Comparison of ENCODE assay signal across 8 cellular contexts in genomic region chr13:52599853-52600603, GRCh38. TPM values are rescaled to one million over a fixed set of nuclear protein-coding genes. Genes with fewer than 3 reads are reported as not detected.
DNase-seq lines count a peak whose midpoint lies in the region; ATAC-seq, FAIRE-seq and TF ChIP-seq lines count a peak whose summit lies in the region.

No MANE protein-coding gene starts in this region.

- no CpG with 5 or more reads among the region's 73 CpGs for WGBS in trophoblast cell (ENCODE audit: extremely low coverage, insufficient coverage, insufficient read length)

- H3K4me1 ChIP-seq in trophoblast cell (ENCODE audit: control insufficient read depth in 1 of 2, insufficient read depth in 2 of 2, low read length in 2 of 2): no peaks in the 10 kb centered on the region

- peak overlapping the region; percentile 71 for H3K4me2 ChIP-seq in trophoblast cell (ENCODE audit: low read length)

- intact Hi-C loops in head of caudate nucleus (cut with DNase I): no loop called here

- H3K79me1 ChIP-seq in trophoblast cell (ENCODE audit: low read length): no peaks in the 10 kb centered on the region

- no peak overlapping the region for H2BK12ac ChIP-seq in trophoblast cell (ENCODE audit: low read length)

- DNase-seq in EL (peak; percentile 50), head of caudate nucleus (peak in 23 of 42 donors; percentile 4 to 52 (median 26)), trophoblast cell (peak in 1 of 2 donors; percentile 44), HTR-8/SVneo (ENCODE audit: insufficient read length, low spot score) (no peak), NCI-H1436 (lab: John Stamatoyannopoulos, UW) (no peak)
- peak; percentile 37 to 49 for DNase-seq in activated T-cell treated with anti-CD3 and anti-CD28 coated beads, Interleukin-2, amount 50 U/mL, for 48 hours

- H2BK5ac ChIP-seq in trophoblast cell (ENCODE audit: low read depth, low read length, poor library complexity): no peak overlapping the region

- H4K12ac ChIP-seq in trophoblast cell (ENCODE audit: low read depth, low read length): no peak overlapping the region

- H4K8ac ChIP-seq in trophoblast cell (ENCODE audit: low read depth, low read length): no peak overlapping the region

- no peaks in the 10 kb centered on the region for H3K27me3 ChIP-seq in trophoblast cell (ENCODE audit: insufficient read depth, low read length)

- H2BK120ac ChIP-seq in trophoblast cell (ENCODE audit: insufficient read depth, low read length, poor library complexity): no peak overlapping the region

- TF ChIP-seq RAD21 in Ishikawa (IDR thresholded peaks at IDR 0.05; ENCODE audit: low read depth): no peak

- no peak overlapping the region for H3K14ac ChIP-seq in trophoblast cell (ENCODE audit: low read length)

- H3K4ac ChIP-seq in trophoblast cell (ENCODE audit: low read depth, low read length): no peak overlapping the region

- H3K23ac ChIP-seq in trophoblast cell (ENCODE audit: low read length): no peak overlapping the region

- TF ChIP-seq EP300 in Ishikawa (IDR thresholded peaks at IDR 0.05; ENCODE audit: borderline replicate concordance): no peak

- no peak for FAIRE-seq in HTR-8/SVneo (lab: Jason Lieb, UNC)

- H3K36me3 ChIP-seq in trophoblast cell (ENCODE audit: control insufficient read depth in 1 of 2, insufficient read depth in 2 of 2, low read length in 2 of 2): no peaks in the 10 kb centered on the region

- H3K4me3 ChIP-seq in trophoblast cell (ENCODE audit: low read depth, low read length): peak overlapping the region; percentile 39

- no peaks in the 10 kb centered on the region for H3K79me2 ChIP-seq in trophoblast cell (ENCODE audit: control insufficient read depth, insufficient read depth, low read length, poor library complexity)

- no peak overlapping the region for H3K27ac ChIP-seq in trophoblast cell (ENCODE audit: low read depth, low read length)

- H3K9me3 ChIP-seq in trophoblast cell (ENCODE audit: insufficient read depth, low read depth, low read length): peaks cover 1% of the 10 kb centered on the region

- H3K18ac ChIP-seq in trophoblast cell (ENCODE audit: low read length): no peak overlapping the region

- no peak overlapping the region for H2AK5ac ChIP-seq in trophoblast cell (ENCODE audit: low read length)

- H4K91ac ChIP-seq in trophoblast cell (ENCODE audit: low read depth, low read length): no peak overlapping the region

- H3K9ac ChIP-seq in trophoblast cell (ENCODE audit: low read length): no peak overlapping the region

- no peak overlapping the region for H2AFZ ChIP-seq in trophoblast cell (ENCODE audit: insufficient read depth, low read length, poor library complexity)

- ATAC-seq in GM21360 (IDR thresholded peaks at IDR 0.05; ENCODE audit: unreplicated experiment): peak; percentile 65

TF ChIP-seq in Ishikawa, 13 proteins besides CTCF, POLR2A, EP300 and RAD21:
- TF ChIP-seq MAX (IDR thresholded peaks at IDR 0.05) (peak; percentile 67), TAF1 (IDR thresholded peaks at IDR 0.05; ENCODE audit: low read depth) (no peak; the same call in 1 of the 2 replicates)

RNA-seq across cellular contexts. Expression of gene HNRNPA1L2, which starts 42.2 kb away (rescaled TPM):
- polyA plus RNA-seq in trophoblast cell (2013): 5.8 and 6.6 TPM in 2 replicates

RNA-seq across cellular contexts. Expression of gene SUGT1, which starts 52.6 kb away (rescaled TPM):
- polyA plus RNA-seq in trophoblast cell (2013): 65.0 and 65.7 TPM in 2 replicates

Comparison
In these comparisons a context has a peak if more than half of its experiments do, and no peak if none do; other contexts are left out.
1. DNase-seq: peak in EL (single experiment), activated T-cell treated with anti-CD3 and anti-CD28 coated beads, Interleukin-2, amount 50 U/mL, for 48 hours (2 of 2) and head of caudate nucleus (23 of 42); none in HTR-8/SVneo (single experiment) and NCI-H1436 (single experiment).